Comparison of ENCODE assay signal across 8 cellular contexts in genomic region chr16:31072540-31073072, GRCh38. TPM values are rescaled to one million over a fixed set of nuclear protein-coding genes. Genes with fewer than 3 reads are reported as not detected.
DNase-seq lines count a peak whose midpoint lies in the region; ATAC-seq and TF ChIP-seq lines count a peak whose summit lies in the region.

No MANE protein-coding gene starts in this region.

- ATAC-seq in GM19328 (IDR thresholded peaks at IDR 0.05; ENCODE audit: unreplicated experiment) = no peak

- CTCF ChIA-PET in activated naive CD4-positive, alpha-beta T cell treated with anti-CD3 and anti-CD28 coated beads for 36 hours (lab: Charles Lee) = interaction anchor here (0.7 to 1.7 kb wide), 2 partner anchors 45 to 70 kb away, joined by 3 to 6 read pairs; partner anchors contain the start of gene KAT8

- H3K27me3 Mint-ChIP-seq in activated naive CD4-positive, alpha-beta T cell treated with anti-CD3 and anti-CD28 coated beads for 36 hours (ENCODE audit: low read depth) = no peaks in the 10 kb centered on the region

- in situ Hi-C loops in astrocyte of the cerebellum (cut with HindIII; ENCODE audit: low sequenced_read_pairs) = loop anchor here (25.0 kb wide), 1 partner anchor 135 kb away; the partner anchor contains the start of gene ORAI3

- TF ChIP-seq POLR2A in NB4 (IDR thresholded peaks at IDR 0.05; ENCODE audit: extremely low read depth, insufficient read length) = no peak

- intact Hi-C loops in activated naive CD4-positive, alpha-beta T cell treated with anti-CD3 and anti-CD28 coated beads for 36 hours (cut with micrococcal nuclease) = loop anchor here (1.0 to 10.0 kb wide), 5 partner anchors 107 to 796 kb away; no protein-coding TSS in a partner anchor

- TF ChIP-seq CTCF in NB4 (IDR thresholded peaks at IDR 0.05; ENCODE audit: low read depth, low read length) (no peak), astrocyte of the cerebellum (IDR thresholded peaks at IDR 0.05; ENCODE audit: low read depth, low read length, missing control alignments) (no peak)

- H3K4me3 ChIP-seq in NB4 (ENCODE audit: low read depth, low read length) = peak overlapping the region; percentile 87
- H3K4me3 ChIP-seq in astrocyte of the cerebellum (ENCODE audit: low read depth, low read length) = peak overlapping the region; percentile 85

- H3K36me3 Mint-ChIP-seq in activated naive CD4-positive, alpha-beta T cell treated with anti-CD3 and anti-CD28 coated beads for 36 hours (ENCODE audit: low read depth) = peaks cover 12% of the 10 kb centered on the region

- H3K9me3 Mint-ChIP-seq in activated naive CD4-positive, alpha-beta T cell treated with anti-CD3 and anti-CD28 coated beads for 36 hours = no peaks in the 10 kb centered on the region

- peak overlapping the region; percentile 88 for H3K27ac Mint-ChIP-seq in activated naive CD4-positive, alpha-beta T cell treated with anti-CD3 and anti-CD28 coated beads for 36 hours

- H3K4me3 Mint-ChIP-seq in activated naive CD4-positive, alpha-beta T cell treated with anti-CD3 and anti-CD28 coated beads for 36 hours = peak overlapping the region; percentile 88

- peak; percentile 65 for DNase-seq in activated naive CD4-positive, alpha-beta T cell treated with anti-CD3 and anti-CD28 coated beads for 36 hours
- DNase-seq in activated naive CD4-positive, alpha-beta T cell (lab: John Stamatoyannopoulos, UW) = no peak
- DNase-seq in NB4 (ENCODE audit: low read depth) (peak; percentile 63), astrocyte of the cerebellum (ENCODE audit: low read depth) (no peak), islet precursor cell (peak; percentile 59), cortex of kidney (lab: John Stamatoyannopoulos, UW) (no peak)
- DNase-seq in stimulated activated CD8-positive, alpha-beta memory T cell treated with anti-CD3 and anti-CD28 coated beads, Interleukin-12 subunit alpha, Interleukin-12 subunit beta, amount 100 ng/mL, for 4 hours (ENCODE audit: low read depth) = peak; percentile 17

- H3K4me1 Mint-ChIP-seq in activated naive CD4-positive, alpha-beta T cell treated with anti-CD3 and anti-CD28 coated beads for 36 hours (ENCODE audit: low read depth) = peaks cover 35% of the 10 kb centered on the region

RNA-seq across cellular contexts. Expression of gene ZNF668, which starts 1.4 kb away (rescaled TPM):
- 10 to 100 TPM in 1 of 2 experiments, 1 to 10 TPM in 1; 9.5 to 10.1 TPM for total RNA-seq in activated naive CD4-positive, alpha-beta T cell treated with anti-CD3 and anti-CD28 coated beads for 36 hours

RNA-seq across cellular contexts. Expression of gene ZNF646, which starts 1.6 kb away (rescaled TPM):
- total RNA-seq in activated naive CD4-positive, alpha-beta T cell treated with anti-CD3 and anti-CD28 coated beads for 36 hours = 10 to 100 TPM; 16.7 to 17.4 TPM

RNA-seq across cellular contexts. Expression of gene PRSS53, which starts 16.1 kb away (rescaled TPM):
- 1 to 10 TPM; 4.1 to 5.2 TPM for total RNA-seq in activated naive CD4-positive, alpha-beta T cell treated with anti-CD3 and anti-CD28 coated beads for 36 hours

RNA-seq across cellular contexts. Expression of gene VKORC1, which starts 22.0 kb away (rescaled TPM):
- total RNA-seq in activated naive CD4-positive, alpha-beta T cell treated with anti-CD3 and anti-CD28 coated beads for 36 hours = 10 to 100 TPM; 43.4 to 47.8 TPM

RNA-seq across cellular contexts. Expression of gene BCKDK, which starts 35.6 kb away (rescaled TPM):
- total RNA-seq in activated naive CD4-positive, alpha-beta T cell treated with anti-CD3 and anti-CD28 coated beads for 36 hours = 10 to 100 TPM; 21.3 to 23.1 TPM

Comparison
In these comparisons a context has a peak if more than half of its experiments do, and no peak if none do; other contexts are left out.
1. DNase-seq: peak in activated naive CD4-positive, alpha-beta T cell treated with anti-CD3 and anti-CD28 coated beads for 36 hours (single experiment), NB4 (single experiment), islet precursor cell (single experiment) and stimulated activated CD8-positive, alpha-beta memory T cell treated with anti-CD3 and anti-CD28 coated beads, Interleukin-12 subunit alpha, Interleukin-12 subunit beta, amount 100 ng/mL, for 4 hours (single experiment); none in activated naive CD4-positive, alpha-beta T cell (0 of 4), astrocyte of the cerebellum (single experiment) and cortex of kidney (single experiment).